In the genomic region with DNA sequence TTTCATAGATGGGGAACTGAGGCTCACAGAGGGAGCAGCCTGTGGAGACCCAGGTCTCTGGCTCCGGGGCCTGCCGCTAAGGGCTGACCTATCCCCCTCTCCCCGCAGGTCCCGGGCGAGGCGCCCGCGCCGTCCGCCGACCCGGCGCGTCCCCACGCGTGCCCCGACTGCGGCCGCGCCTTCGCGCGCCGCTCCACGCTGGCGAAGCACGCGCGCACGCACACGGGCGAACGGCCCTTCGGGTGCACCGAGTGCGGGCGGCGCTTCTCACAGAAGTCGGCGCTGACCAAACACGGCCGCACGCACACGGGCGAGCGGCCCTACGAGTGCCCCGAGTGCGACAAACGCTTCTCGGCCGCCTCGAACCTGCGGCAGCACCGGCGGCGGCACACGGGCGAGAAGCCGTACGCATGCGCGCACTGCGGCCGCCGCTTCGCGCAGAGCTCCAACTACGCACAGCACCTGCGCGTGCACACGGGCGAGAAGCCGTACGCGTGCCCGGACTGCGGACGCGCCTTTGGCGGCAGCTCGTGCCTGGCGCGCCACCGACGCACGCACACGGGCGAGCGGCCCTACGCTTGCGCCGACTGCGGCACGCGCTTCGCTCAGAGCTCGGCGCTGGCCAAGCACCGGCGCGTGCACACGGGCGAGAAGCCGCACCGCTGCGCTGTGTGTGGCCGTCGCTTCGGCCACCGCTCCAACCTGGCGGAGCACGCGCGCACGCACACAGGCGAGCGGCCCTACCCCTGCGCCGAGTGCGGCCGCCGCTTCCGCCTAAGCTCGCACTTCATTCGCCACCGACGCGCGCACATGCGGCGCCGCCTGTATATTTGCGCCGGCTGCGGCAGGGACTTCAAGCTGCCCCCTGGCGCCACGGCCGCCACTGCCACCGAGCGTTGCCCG, we compare ENCODE assay signal across 8 cellular contexts. TPM values are rescaled to one million over a fixed set of nuclear protein-coding genes. Genes with fewer than 3 reads are reported as not detected.
DNase-seq lines count a peak whose midpoint lies in the region; ATAC-seq and TF ChIP-seq lines count a peak whose summit lies in the region.

No MANE protein-coding gene starts in this region.

- H3K36me3 Mint-ChIP-seq in IgD-negative memory B cell: peaks cover 6% of the 10 kb centered on the region
- peaks cover 0 to 5% of the 10 kb centered on the region in 2 donors for H3K36me3 Mint-ChIP-seq in activated naive CD4-positive, alpha-beta T cell treated with anti-CD3 and anti-CD28 coated beads, Interleukin-2, amount 50 U/mL, for 72 hours

- DNase-seq in DMS 273 treated with DMSO at 0.1 percent for 48 hours (lab: John Stamatoyannopoulos, UW) (peak; percentile 75), SK-MEL-5 (ENCODE audit: low read depth, low spot score) (peak; percentile 92), Right ventricle myocardium inferior (ENCODE audit: missing footprints) (peak; percentile 92), ovary (peak; percentile 75 to 91 (median 84)), thoracic aorta (ENCODE audit: low spot score) (peak; percentile 15)
- DNase-seq in activated naive CD4-positive, alpha-beta T cell treated with anti-CD3 and anti-CD28 coated beads, Interleukin-2, amount 50 U/mL, for 72 hours (ENCODE audit: low spot score in 2 of 2): peak; percentile 85 to 86

- no peaks in the 10 kb centered on the region for H3K27me3 ChIP-seq in ovary
- H3K27me3 ChIP-seq in thoracic aorta (replicated peaks; ENCODE audit: insufficient read depth): no peaks in the 10 kb centered on the region

- TF ChIP-seq EP300 in ovary (IDR thresholded peaks at IDR 0.05): no peak

- H3K27ac ChIP-seq in ovary (peak overlapping the region; percentile 3 to 69), thoracic aorta (peak overlapping the region; percentile 34 to 49)

- H3K4me1 Mint-ChIP-seq in IgD-negative memory B cell: peaks cover 7 to 11% (median 10%) of the 10 kb centered on the region in 3 donors

- 0 to 2% (median 1%) methylated on average over 95 to 142 of the region's 142 CpGs for WGBS in ovary, 3 donors

- TF ChIP-seq CTCF in ovary (IDR thresholded peaks at IDR 0.05) (no peak), thoracic aorta (IDR thresholded peaks at IDR 0.05) (peak; percentile 23)

- H3K4me3 ChIP-seq in ovary: peak overlapping the region; percentile 46
- H3K4me3 ChIP-seq in thoracic aorta: peak overlapping the region; percentile 68

- peak overlapping the region in 2 of 3 donors; percentile 86 to 92 for H3K27ac Mint-ChIP-seq in IgD-negative memory B cell
- no peak overlapping the region for H3K27ac Mint-ChIP-seq in activated naive CD4-positive, alpha-beta T cell treated with anti-CD3 and anti-CD28 coated beads, Interleukin-2, amount 50 U/mL, for 72 hours

- TF ChIP-seq POLR2A in ovary (IDR thresholded peaks at IDR 0.05): no peak

- no peaks in the 10 kb centered on the region for H3K9me3 Mint-ChIP-seq in IgD-negative memory B cell
- H3K9me3 Mint-ChIP-seq in activated naive CD4-positive, alpha-beta T cell treated with anti-CD3 and anti-CD28 coated beads, Interleukin-2, amount 50 U/mL, for 72 hours: no peaks in the 10 kb centered on the region

- H3K36me3 ChIP-seq in ovary: no peaks in the 10 kb centered on the region
- H3K36me3 ChIP-seq in thoracic aorta: peaks cover 4% of the 10 kb centered on the region

- peaks cover 5% of the 10 kb centered on the region for H3K4me1 ChIP-seq in ovary (ENCODE audit: insufficient read depth)
- H3K4me1 ChIP-seq in thoracic aorta (ENCODE audit: control insufficient read depth in 1 of 2, low read depth in 2 of 2): peaks cover 4 to 14% of the 10 kb centered on the region in 2 donors

- in situ Hi-C loops in SK-MEL-5 (cut with HindIII; ENCODE audit: low pct_unique_long_range_greater_than_20kb, low sequenced_read_pairs): no loop called here

- no peaks in the 10 kb centered on the region for H3K27me3 Mint-ChIP-seq in IgD-negative memory B cell

- no peaks in the 10 kb centered on the region for H3K9me3 ChIP-seq in ovary
- H3K9me3 ChIP-seq in thoracic aorta: no peaks in the 10 kb centered on the region

- H3K4me3 Mint-ChIP-seq in IgD-negative memory B cell: peak overlapping the region; percentile 74 to 87 (median 80)

- ATAC-seq in GM21423 (IDR thresholded peaks at IDR 0.05; ENCODE audit: unreplicated experiment) (peak; percentile 70), Right ventricle myocardium inferior (peak; percentile 94), thoracic aorta (ENCODE audit: insufficient number of reproducible peaks, low FRiP score, low read depth) (no peak)
- ATAC-seq in activated naive CD4-positive, alpha-beta T cell treated with anti-CD3 and anti-CD28 coated beads, Interleukin-2, amount 50 U/mL, for 72 hours: peak; percentile 89 to 91

- intact Hi-C loops in Right ventricle myocardium inferior (cut with DNase I) (no loop called here), ovary (cut with DNase I) (loop anchor here in 2 of 4 donors (5.0 to 10.0 kb wide), 2 partner anchors 323 to 325 kb away; partner anchors contain the start of genes TBX6 (in 2 of the 2) and YPEL3 (in 1 of the 2))

RNA-seq across cellular contexts. Expression of gene ZNF771, which starts 10.3 kb away (rescaled TPM):
- 4.8 TPM for polyA plus RNA-seq in IgD-negative memory B cell
- 3.7 and 7.2 TPM in 2 replicates for total RNA-seq in SK-MEL-5 (2014; rRNA removed; shearing (Covaris generic))
- polyA plus RNA-seq in SK-MEL-5 (2015; cell fraction: cytosol; rRNA removed): 8.3 and 10.1 TPM in 2 replicates
- polyA plus RNA-seq in SK-MEL-5 (2015; cell fraction: nucleus; rRNA removed): 2.2 and 3.8 TPM in 2 replicates
- total RNA-seq in activated naive CD4-positive, alpha-beta T cell treated with anti-CD3 and anti-CD28 coated beads, Interleukin-2, amount 50 U/mL, for 72 hours: 1 to 10 TPM; 4.4 to 7.9 TPM
- 5.1 TPM for total RNA-seq in Right ventricle myocardium inferior
- total RNA-seq in ovary: 10 to 100 TPM; 12.4 to 33.3 (median 18.7) TPM
- 10 to 100 TPM in 1 of 2 donors, 1 to 10 TPM in 1; 4.1 to 12.8 TPM for polyA plus RNA-seq in ovary
- total RNA-seq in thoracic aorta: 10 to 100 TPM; 21.8 to 25.7 TPM

RNA-seq across cellular contexts. Expression of gene DCTPP1, which starts 12.1 kb away (rescaled TPM):
- 137 TPM for polyA plus RNA-seq in IgD-negative memory B cell
- 11.9 and 21.7 TPM in 2 replicates for total RNA-seq in SK-MEL-5 (2014; rRNA removed; shearing (Covaris generic))
- 46.2 and 59.9 TPM in 2 replicates for polyA plus RNA-seq in SK-MEL-5 (2015; cell fraction: cytosol; rRNA removed)
- polyA plus RNA-seq in SK-MEL-5 (2015; cell fraction: nucleus; rRNA removed): 8.0 and 12.8 TPM in 2 replicates
- total RNA-seq in activated naive CD4-positive, alpha-beta T cell treated with anti-CD3 and anti-CD28 coated beads, Interleukin-2, amount 50 U/mL, for 72 hours: 100 to 1,000 TPM in 1 of 2 donors, 10 to 100 TPM in 1; 53.1 to 113 TPM
- total RNA-seq in Right ventricle myocardium inferior: 35.2 TPM
- total RNA-seq in ovary: 10 to 100 TPM; 13.2 to 34.4 (median 22.9) TPM
- 10 to 100 TPM; 16.3 to 20.3 TPM for polyA plus RNA-seq in ovary
- 10 to 100 TPM; 16.7 to 24.0 TPM for total RNA-seq in thoracic aorta

RNA-seq across cellular contexts. Expression of gene ZNF48, which starts 22.5 kb away (rescaled TPM):
- polyA plus RNA-seq in IgD-negative memory B cell (9.7 TPM), ovary (1 to 10 TPM; 2.7 to 4.8 TPM)
- 0.64 and 0.95 TPM in 2 replicates for total RNA-seq in SK-MEL-5 (2014; rRNA removed; shearing (Covaris generic))
- 1.3 and 1.4 TPM in 2 replicates for polyA plus RNA-seq in SK-MEL-5 (2015; cell fraction: cytosol; rRNA removed)
- polyA plus RNA-seq in SK-MEL-5 (2015; cell fraction: nucleus; rRNA removed): 0.43 and 1.8 TPM in 2 replicates
- total RNA-seq in activated naive CD4-positive, alpha-beta T cell treated with anti-CD3 and anti-CD28 coated beads, Interleukin-2, amount 50 U/mL, for 72 hours: 10 to 100 TPM in 1 of 2 donors, 1 to 10 TPM in 1; 7.6 to 10.9 TPM
- total RNA-seq in Right ventricle myocardium inferior (5.3 TPM), ovary (1 to 10 TPM; 6.2 to 9.8 (median 6.7) TPM), thoracic aorta (10 to 100 TPM; 10.9 to 11.1 TPM)

RNA-seq across cellular contexts. Expression of gene SEPHS2, which starts 28.0 kb away (rescaled TPM):
- 64.0 TPM for polyA plus RNA-seq in IgD-negative memory B cell
- total RNA-seq in SK-MEL-5 (2014; rRNA removed; shearing (Covaris generic)): 5.4 and 7.9 TPM in 2 replicates
- 55.9 and 62.4 TPM in 2 replicates for polyA plus RNA-seq in SK-MEL-5 (2015; cell fraction: cytosol; rRNA removed)
- 23.3 and 36.8 TPM in 2 replicates for polyA plus RNA-seq in SK-MEL-5 (2015; cell fraction: nucleus; rRNA removed)
- 10 to 100 TPM; 54.8 to 62.7 TPM for total RNA-seq in activated naive CD4-positive, alpha-beta T cell treated with anti-CD3 and anti-CD28 coated beads, Interleukin-2, amount 50 U/mL, for 72 hours
- 29.3 TPM for total RNA-seq in Right ventricle myocardium inferior
- 10 to 100 TPM; 13.1 to 38.9 (median 25.6) TPM for total RNA-seq in ovary
- 10 to 100 TPM; 19.3 to 37.1 TPM for polyA plus RNA-seq in ovary
- 10 to 100 TPM; 18.1 to 30.3 TPM for total RNA-seq in thoracic aorta

RNA-seq across cellular contexts. Expression of gene SEPTIN1, which starts 35.3 kb away (rescaled TPM):
- 161 TPM for polyA plus RNA-seq in IgD-negative memory B cell
- total RNA-seq in SK-MEL-5 (2014; rRNA removed; shearing (Covaris generic)): not detected in 2 replicates
- polyA plus RNA-seq in SK-MEL-5 (2015; cell fraction: cytosol; rRNA removed): 0.08 TPM in 2 replicates
- not detected in 2 replicates for polyA plus RNA-seq in SK-MEL-5 (2015; cell fraction: nucleus; rRNA removed)
- total RNA-seq in activated naive CD4-positive, alpha-beta T cell treated with anti-CD3 and anti-CD28 coated beads, Interleukin-2, amount 50 U/mL, for 72 hours: 100 to 1,000 TPM; 161 to 208 TPM
- 1.4 TPM for total RNA-seq in Right ventricle myocardium inferior
- 1 to 10 TPM in 6 of 7 donors, under 1 TPM in 1; 0.46 to 8.2 (median 4.4) TPM for total RNA-seq in ovary
- polyA plus RNA-seq in ovary: 1 to 10 TPM; 1.9 to 3.2 TPM
- total RNA-seq in thoracic aorta: 1 to 10 TPM; 3.0 to 4.2 TPM

Comparison
In these comparisons a context has a peak if more than half of its experiments do, and no peak if none do; other contexts are left out.
1. DNase-seq: peak in every context shown above with its lines; median percentile 92 in SK-MEL-5; 92 in Right ventricle myocardium inferior; 86 in activated naive CD4-positive, alpha-beta T cell treated with anti-CD3 and anti-CD28 coated beads, Interleukin-2, amount 50 U/mL, for 72 hours; 84 in ovary; 75 in DMS 273 treated with DMSO at 0.1 percent for 48 hours; 15 in thoracic aorta.
2. H3K27ac Mint-ChIP-seq: peak in IgD-negative memory B cell (2 of 3); none in activated naive CD4-positive, alpha-beta T cell treated with anti-CD3 and anti-CD28 coated beads, Interleukin-2, amount 50 U/mL, for 72 hours (0 of 2).